ENCODE assay signal across 17 cellular contexts in the genomic region with DNA sequence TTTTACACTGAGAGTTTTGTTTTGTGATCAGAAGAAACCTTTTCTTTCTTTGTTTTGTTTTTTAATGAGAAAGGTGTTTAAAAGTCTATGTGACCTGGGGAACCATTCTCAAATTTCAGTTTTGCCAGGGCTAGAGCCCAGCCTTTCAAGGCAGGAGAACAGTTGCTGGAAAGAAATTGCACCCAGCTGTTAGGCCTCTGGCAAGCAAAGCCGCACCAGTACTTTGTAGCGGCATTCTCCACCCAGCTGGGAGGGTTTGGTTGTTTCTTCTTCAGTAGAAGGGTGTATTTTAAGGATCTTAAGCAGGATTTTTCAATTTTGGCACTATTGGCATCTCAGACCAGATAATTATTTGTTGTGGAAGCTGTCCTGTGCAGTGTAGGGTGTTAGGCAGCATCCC. TPM values are rescaled to one million over a fixed set of nuclear protein-coding genes. Genes with fewer than 3 reads are reported as not detected.
DNase-seq lines count a peak whose midpoint lies in the region; ATAC-seq and TF ChIP-seq lines count a peak whose summit lies in the region.
"Had no signal": no experiment of that assay in that cellular context is flagged by ENCODE, and none has a peak within 500 bp of the region (broad histone marks: within the 10 kb centered on the region; RNA-seq: fewer than 3 reads in every experiment).

No MANE protein-coding gene starts in this region.

- H3K27me3 Mint-ChIP-seq in activated CD8-positive, alpha-beta T cell treated with anti-CD3 and anti-CD28 coated beads, Interleukin-2, amount 10 ng/mL, durations not matched to agents 7 days and 5 days (ENCODE audit: low read depth) = no peaks in the 10 kb centered on the region
- H3K27me3 Mint-ChIP-seq in naive thymus-derived CD8-positive, alpha-beta T cell = no peaks in the 10 kb centered on the region

- H3K36me3 ChIP-seq in DOHH2 (ENCODE audit: control insufficient read depth, low read length) (peaks cover 8% of the 10 kb centered on the region), tibial nerve (peaks cover 3 to 70% (median 4%) of the 10 kb centered on the region in 3 donors)

- H3K27ac Mint-ChIP-seq in activated CD8-positive, alpha-beta T cell treated with anti-CD3 and anti-CD28 coated beads, Interleukin-2, amount 10 ng/mL, durations not matched to agents 7 days and 5 days = peak overlapping the region; percentile 93
- H3K27ac Mint-ChIP-seq in naive thymus-derived CD8-positive, alpha-beta T cell = peak overlapping the region; percentile 60 to 98 (median 80)
- H3K27ac Mint-ChIP-seq: WTC11 had no signal

- POLR2A ChIA-PET in activated CD8-positive, alpha-beta T cell treated with anti-CD3 and anti-CD28 coated beads, Interleukin-2, amount 10 ng/mL, durations not matched to agents 7 days and 5 days (lab: Charles Lee) = no interaction called here
- POLR2A ChIA-PET in naive thymus-derived CD8-positive, alpha-beta T cell (lab: Charles Lee) = interaction anchor here (1.0 to 1.8 kb wide), 4 partner anchors 10 to 84 kb away, joined by 3 to 7 read pairs (median 4); no protein-coding TSS in a partner anchor

- no peak overlapping the region for H3K4me3 Mint-ChIP-seq in activated CD8-positive, alpha-beta T cell treated with anti-CD3 and anti-CD28 coated beads, Interleukin-2, amount 10 ng/mL, durations not matched to agents 7 days and 5 days
- peak overlapping the region in 8 of 10 donors; percentile 6 to 70 (median 42) for H3K4me3 Mint-ChIP-seq in naive thymus-derived CD8-positive, alpha-beta T cell
- H3K4me3 Mint-ChIP-seq: WTC11 had no signal

- WGBS in tibial nerve, 2 donors = 65 to 73% methylated on average over 2 of the region's 2 CpGs

- CTCF ChIA-PET in activated CD8-positive, alpha-beta T cell treated with anti-CD3 and anti-CD28 coated beads, Interleukin-2, amount 10 ng/mL, durations not matched to agents 7 days and 5 days (lab: Charles Lee) = no interaction called here

- H3K9me2 ChIP-seq in DOHH2 (replicated peaks; ENCODE audit: control insufficient read depth, low read length) = no peaks in the 10 kb centered on the region

- H3K9me3 Mint-ChIP-seq in activated CD8-positive, alpha-beta T cell treated with anti-CD3 and anti-CD28 coated beads, Interleukin-2, amount 10 ng/mL, durations not matched to agents 7 days and 5 days (ENCODE audit: insufficient read depth) = no peaks in the 10 kb centered on the region
- H3K9me3 Mint-ChIP-seq in naive thymus-derived CD8-positive, alpha-beta T cell = no peaks in the 10 kb centered on the region
- H3K9me3 Mint-ChIP-seq: WTC11 had no signal

- TF ChIP-seq POLR2A in tibial nerve (IDR thresholded peaks at IDR 0.05) = no peak

- H3F3A ChIP-seq in DOHH2 (ENCODE audit: control insufficient read depth, insufficient read depth) = peaks cover 56% of the 10 kb centered on the region

- H3K4me2 ChIP-seq in DOHH2 (ENCODE audit: low read length) = peak overlapping the region; percentile 81

- ATAC-seq in activated CD8-positive, alpha-beta T cell treated with anti-CD3 and anti-CD28 coated beads, Interleukin-2, amount 10 ng/mL, durations not matched to agents 7 days and 5 days = no peak
- no peak for ATAC-seq in naive thymus-derived CD8-positive, alpha-beta T cell
- no peak for ATAC-seq in GM18520 (IDR thresholded peaks at IDR 0.05; ENCODE audit: unreplicated experiment)
- ATAC-seq: WTC11 had no signal

- no peaks in the 10 kb centered on the region for H3K79me2 ChIP-seq in DOHH2 (ENCODE audit: control insufficient read depth, low read length)

- H4K20me1 ChIP-seq in DOHH2 (ENCODE audit: control insufficient read depth, insufficient read depth, low read depth, low read length) = no peaks in the 10 kb centered on the region

- DNase-seq in DMS 273 (lab: John Stamatoyannopoulos, UW; ENCODE audit: unreplicated experiment) (peak; percentile 65), DMS 273 treated with DMSO at 0.1 percent for 48 hours (lab: John Stamatoyannopoulos, UW) (no peak), NK-92 (lab: John Stamatoyannopoulos, UW; ENCODE audit: unreplicated experiment) (no peak), tibial nerve (ENCODE audit: low spot score in 2 of 2) (no peak)
- no peak for DNase-seq in activated CD8-positive, alpha-beta T cell treated with anti-CD3 and anti-CD28 coated beads, Interleukin-2, amount 10 ng/mL, durations not matched to agents 7 days and 5 days
- DNase-seq in naive thymus-derived CD8-positive, alpha-beta T cell = no peak
- DNase-seq: activated T-cell treated with anti-CD3 and anti-CD28 coated beads, Interleukin-2, amount 50 U/mL, for 1 hour; amygdala; Caco-2; Kasumi-1; midbrain; NCI-H1436 treated with DMSO at 0.1 percent for 48 hours; NCI-H510A had no signal

- peaks cover 76% of the 10 kb centered on the region for H3K4me1 Mint-ChIP-seq in activated CD8-positive, alpha-beta T cell treated with anti-CD3 and anti-CD28 coated beads, Interleukin-2, amount 10 ng/mL, durations not matched to agents 7 days and 5 days (ENCODE audit: low read depth)
- peaks cover 30 to 98% (median 79%) of the 10 kb centered on the region in 4 donors for H3K4me1 Mint-ChIP-seq in naive thymus-derived CD8-positive, alpha-beta T cell

- H3K27ac ChIP-seq in DOHH2 (ENCODE audit: low read depth, low read length) = peak overlapping the region; percentile 90
- no peak overlapping the region for H3K27ac ChIP-seq in tibial nerve
- H3K27ac ChIP-seq: 22Rv1 had no signal

- no peak for TF ChIP-seq EP300 in tibial nerve (IDR thresholded peaks at IDR 0.05)

- no peaks in the 10 kb centered on the region for H3K9me3 ChIP-seq in DOHH2 (ENCODE audit: control insufficient read depth, insufficient read depth, low read length)
- no peaks in the 10 kb centered on the region for H3K9me3 ChIP-seq in tibial nerve
- H3K9me3 ChIP-seq: Caco-2 had no signal

- H3K4me3 ChIP-seq in DOHH2 (ENCODE audit: low read length) = peak overlapping the region; percentile 44
- H3K4me3 ChIP-seq in tibial nerve = no peak overlapping the region

- H3K27me3 ChIP-seq in DOHH2 (ENCODE audit: control insufficient read depth, low read length) (no peaks in the 10 kb centered on the region), tibial nerve (no peaks in the 10 kb centered on the region)

- H3K36me3 Mint-ChIP-seq in activated CD8-positive, alpha-beta T cell treated with anti-CD3 and anti-CD28 coated beads, Interleukin-2, amount 10 ng/mL, durations not matched to agents 7 days and 5 days (ENCODE audit: low read depth) = peaks cover 69% of the 10 kb centered on the region
- peaks cover 0 to 14% (median 12%) of the 10 kb centered on the region in 3 donors for H3K36me3 Mint-ChIP-seq in naive thymus-derived CD8-positive, alpha-beta T cell

- TF ChIP-seq CTCF in DOHH2 (IDR thresholded peaks at IDR 0.05; ENCODE audit: low read depth, low read length, poor library complexity, severe bottlenecking) (no peak), tibial nerve (IDR thresholded peaks at IDR 0.05) (no peak)

- H3K4me1 ChIP-seq in DOHH2 (ENCODE audit: control insufficient read depth, low read length) = peaks cover 100% of the 10 kb centered on the region
- peaks cover 0 to 2% (median 0%) of the 10 kb centered on the region in 4 donors for H3K4me1 ChIP-seq in tibial nerve
- H3K4me1 ChIP-seq: Caco-2 had no signal

RNA-seq across cellular contexts. Expression of a gene that starts 16.6 kb away (rescaled TPM):
- 10 to 100 TPM; 42.6 to 43.5 TPM for total RNA-seq in activated CD8-positive, alpha-beta T cell treated with anti-CD3 and anti-CD28 coated beads, Interleukin-2, amount 10 ng/mL, durations not matched to agents 7 days and 5 days
- 10 to 100 TPM; 38.7 to 41.8 TPM for total RNA-seq in naive thymus-derived CD8-positive, alpha-beta T cell
- polyA plus RNA-seq in naive thymus-derived CD8-positive, alpha-beta T cell = 10 to 100 TPM; 35.2 to 37.1 (median 35.7) TPM
- total RNA-seq in tibial nerve = 10 to 100 TPM in 2 of 4 donors, 1 to 10 TPM in 2; 2.7 to 11.7 (median 7.2) TPM
